Comparison of ENCODE assay signal across 1 cellular context in the genomic region with DNA sequence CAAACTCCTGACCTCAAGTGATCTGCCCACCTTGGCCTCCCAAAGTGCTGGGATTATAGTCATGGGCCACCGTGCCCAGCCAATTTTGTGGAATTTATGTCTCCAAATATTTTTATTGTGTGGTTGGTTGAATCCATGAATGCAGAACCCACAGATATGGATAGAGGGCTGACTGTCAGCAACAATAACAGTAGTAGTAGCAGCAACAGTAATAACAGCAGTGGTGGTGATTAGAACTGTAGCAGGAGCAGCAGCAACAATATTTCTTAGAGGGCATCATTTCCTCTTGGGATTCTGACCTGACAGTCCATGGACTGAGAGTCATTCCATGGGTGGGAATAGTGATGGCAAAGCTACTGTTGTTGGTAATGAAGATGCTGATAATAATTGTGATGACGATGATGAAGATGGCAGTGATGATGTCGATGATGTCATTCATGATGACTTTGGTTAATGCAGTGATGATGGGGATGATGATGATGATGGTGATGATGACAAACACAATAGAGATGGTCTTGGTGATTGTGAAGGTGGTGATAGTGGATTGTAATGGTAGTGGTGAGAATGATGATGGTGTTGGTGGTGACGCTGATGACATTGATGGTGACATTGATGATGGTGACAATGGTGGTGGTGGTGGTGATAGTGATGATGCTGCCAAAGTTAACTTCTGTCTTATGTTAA.
A peak's percentile ranks its signal among the peaks of the same experiment; 100 is the strongest.
TF ChIP-seq lines count a peak whose summit lies in the region.

No MANE protein-coding gene starts in this region.

TF ChIP-seq in K562, 482 proteins besides CTCF, POLR2A, EP300 and RAD21:
- TF ChIP-seq, protein P1, sequence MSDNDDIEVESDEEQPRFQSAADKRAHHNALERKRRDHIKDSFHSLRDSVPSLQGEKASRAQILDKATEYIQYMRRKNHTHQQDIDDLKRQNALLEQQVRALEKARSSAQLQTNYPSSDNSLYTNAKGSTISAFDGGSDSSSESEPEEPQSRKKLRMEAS (CRISPR knock-in tag; IDR thresholded peaks at IDR 0.05): no peak
- TF ChIP-seq ATF1 (CRISPR knock-in tag; IDR thresholded peaks at IDR 0.05): no peak
- peak; percentile 68 for TF ChIP-seq ATF1 (tag; IDR thresholded peaks at IDR 0.05)
- TF ChIP-seq, protein P2, sequence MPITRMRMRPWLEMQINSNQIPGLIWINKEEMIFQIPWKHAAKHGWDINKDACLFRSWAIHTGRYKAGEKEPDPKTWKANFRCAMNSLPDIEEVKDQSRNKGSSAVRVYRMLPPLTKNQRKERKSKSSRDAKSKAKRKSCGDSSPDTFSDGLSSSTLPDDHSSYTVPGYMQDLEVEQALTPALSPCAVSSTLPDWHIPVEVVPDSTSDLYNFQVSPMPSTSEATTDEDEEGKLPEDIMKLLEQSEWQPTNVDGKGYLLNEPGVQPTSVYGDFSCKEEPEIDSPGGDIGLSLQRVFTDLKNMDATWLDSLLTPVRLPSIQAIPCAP (CRISPR knock-in tag; IDR thresholded peaks at IDR 0.05; ENCODE audit: borderline replicate concordance): no peak
- TF ChIP-seq SIN3A (IDR thresholded peaks at IDR 0.05; ENCODE audit: borderline replicate concordance in 2 of 2, control insufficient read depth in 1 of 2, low read depth in 2 of 2, low read length in 2 of 2): no peak
- no peak for TF ChIP-seq RBM17 (IDR thresholded peaks at IDR 0.05; ENCODE audit: borderline replicate concordance, low read depth, low read length)
- TF ChIP-seq JUND (IDR thresholded peaks at IDR 0.05; ENCODE audit: borderline replicate concordance, low read depth, low read length): no peak
- TF ChIP-seq JUND (tag; IDR thresholded peaks at IDR 0.05; ENCODE audit: borderline replicate concordance, low read depth, low read length): peak; percentile 27; the same call in 1 of the 3 replicates
- TF ChIP-seq, protein P3, sequence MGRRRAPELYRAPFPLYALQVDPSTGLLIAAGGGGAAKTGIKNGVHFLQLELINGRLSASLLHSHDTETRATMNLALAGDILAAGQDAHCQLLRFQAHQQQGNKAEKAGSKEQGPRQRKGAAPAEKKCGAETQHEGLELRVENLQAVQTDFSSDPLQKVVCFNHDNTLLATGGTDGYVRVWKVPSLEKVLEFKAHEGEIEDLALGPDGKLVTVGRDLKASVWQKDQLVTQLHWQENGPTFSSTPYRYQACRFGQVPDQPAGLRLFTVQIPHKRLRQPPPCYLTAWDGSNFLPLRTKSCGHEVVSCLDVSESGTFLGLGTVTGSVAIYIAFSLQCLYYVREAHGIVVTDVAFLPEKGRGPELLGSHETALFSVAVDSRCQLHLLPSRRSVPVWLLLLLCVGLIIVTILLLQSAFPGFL (CRISPR knock-in tag; IDR thresholded peaks at IDR 0.05): no peak
- no peak for TF ChIP-seq ZKSCAN8 (CRISPR knock-in tag; IDR thresholded peaks at IDR 0.05)
- 0 out of 2 replicates have a peak, but pooled peaks have one; percentile 46 for TF ChIP-seq EHMT2 (IDR thresholded peaks at IDR 0.05)
- no peak for TF ChIP-seq ZNF197 (CRISPR knock-in tag; IDR thresholded peaks at IDR 0.05; ENCODE audit: low read depth)
- TF ChIP-seq ZNF586 (CRISPR knock-in tag; conservative IDR thresholded peaks at IDR 0.05): no peak
- TF ChIP-seq POU5F1 (IDR thresholded peaks at IDR 0.05; ENCODE audit: borderline replicate concordance, low read depth, low read length, partially characterized antibody): no peak
- TF ChIP-seq JUN (IDR thresholded peaks at IDR 0.05; ENCODE audit: borderline replicate concordance, low read depth, low read length): no peak
- TF ChIP-seq JUN (CRISPR knock-in tag; IDR thresholded peaks at IDR 0.05; ENCODE audit: borderline replicate concordance): no peak
- TF ChIP-seq JUNB (CRISPR knock-in tag; conservative IDR thresholded peaks at IDR 0.05): peak; percentile 75
- TF ChIP-seq MTA3 (IDR thresholded peaks at IDR 0.05; ENCODE audit: borderline replicate concordance): no peak
- TF ChIP-seq ZC3H11A (IDR thresholded peaks at IDR 0.05; ENCODE audit: low read depth, low read length): no peak
- TF ChIP-seq ZNF436 (CRISPR knock-in tag; IDR thresholded peaks at IDR 0.05): no peak
- TF ChIP-seq, protein P4, sequence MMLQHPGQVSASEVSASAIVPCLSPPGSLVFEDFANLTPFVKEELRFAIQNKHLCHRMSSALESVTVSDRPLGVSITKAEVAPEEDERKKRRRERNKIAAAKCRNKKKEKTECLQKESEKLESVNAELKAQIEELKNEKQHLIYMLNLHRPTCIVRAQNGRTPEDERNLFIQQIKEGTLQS (IDR thresholded peaks at IDR 0.05): peak; percentile 88
- TF ChIP-seq, protein P4 (CRISPR knock-in tag; conservative IDR thresholded peaks at IDR 0.05): no peak
- TF ChIP-seq, protein P5, sequence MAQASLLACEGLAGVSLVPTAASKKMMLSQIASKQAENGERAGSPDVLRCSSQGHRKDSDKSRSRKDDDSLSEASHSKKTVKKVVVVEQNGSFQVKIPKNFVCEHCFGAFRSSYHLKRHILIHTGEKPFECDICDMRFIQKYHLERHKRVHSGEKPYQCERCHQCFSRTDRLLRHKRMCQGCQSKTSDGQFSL (CRISPR knock-in tag; IDR thresholded peaks at IDR 0.05): no peak
- TF ChIP-seq, protein P5 (tag; IDR thresholded peaks at IDR 0.05): no peak
